In the genomic region with DNA sequence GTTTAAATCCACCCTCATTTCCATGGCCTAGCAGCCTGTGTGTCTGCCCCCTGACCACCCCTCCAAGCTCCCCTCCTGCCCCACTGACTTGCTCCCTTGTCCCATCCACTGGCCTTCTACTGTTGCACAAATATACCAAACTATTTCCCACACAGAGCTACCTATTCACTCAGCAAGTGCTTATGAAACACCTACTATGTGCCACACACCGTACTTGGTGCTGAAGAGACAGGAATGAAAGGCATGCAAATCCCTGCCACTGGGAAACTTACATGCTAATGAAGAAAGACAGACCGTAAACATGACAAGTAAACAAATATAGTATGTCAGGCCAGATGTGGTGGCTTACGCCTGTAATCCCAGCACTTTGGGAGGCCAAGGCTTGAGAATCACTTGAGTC, we compare ENCODE assay signal across 35 cellular contexts.
"Had no signal": no experiment of that assay in that cellular context is flagged by ENCODE, and none has a peak within 500 bp of the region (broad histone marks: within the 10 kb centered on the region; RNA-seq: fewer than 3 reads in every experiment).

No MANE protein-coding gene starts in this region.

- FAIRE-seq: astrocyte, bronchial epithelial cell had no signal

- ATAC-seq: activated naive CD4-positive, alpha-beta T cell treated with anti-CD3 and anti-CD28 coated beads, Interleukin-2, amount 50 U/mL, for 72 hours; activated naive CD8-positive, alpha-beta T cell treated with anti-CD3 and anti-CD28 coated beads, Interleukin-2, amount 50 U/mL, for 24 hours; activated T-cell treated with anti-CD3 and anti-CD28 coated beads, Interleukin-2, amount 50 U/mL, for 4 hours; activated T-cell treated with anti-CD3 and anti-CD28 coated beads, Interleukin-2, amount 50 U/mL, for 72 hours; activated T-helper 17 cell treated with anti-CD3 and anti-CD28 coated beads, Interleukin-2, amount 50 U/mL, for 72 hours; body of pancreas had no signal

- DNase-seq: activated effector memory CD4-positive, alpha-beta T cell treated with anti-CD3 and anti-CD28 coated beads, Interleukin-2, amount 50 U/mL, for 16 hours; activated effector memory CD4-positive, alpha-beta T cell treated with Interleukin-2 at 50 U/mL for 16 hours; activated gamma-delta T cell; activated gamma-delta T cell treated with Interleukin-2 at 50 U/mL for 16 hours; activated naive CD4-positive, alpha-beta T cell; activated naive CD4-positive, alpha-beta T cell treated with anti-CD3 and anti-CD28 coated beads for 36 hours; activated naive CD4-positive, alpha-beta T cell treated with anti-CD3 and anti-CD28 coated beads, Interleukin-2, amount 10 ng/mL, durations not matched to agents 7 days and 5 days; activated naive CD4-positive, alpha-beta T cell treated with anti-CD3 and anti-CD28 coated beads, Interleukin-2, amount 50 U/mL, for 16 hours; activated naive CD4-positive, alpha-beta T cell treated with Interleukin-2 at 50 U/mL for 16 hours; activated naive CD8-positive, alpha-beta T cell treated with anti-CD3 and anti-CD28 coated beads for 36 hours; activated naive CD8-positive, alpha-beta T cell treated with anti-CD3 and anti-CD28 coated beads, Interleukin-2, amount 10 ng/mL, durations not matched to agents 7 days and 5 days; activated naive CD8-positive, alpha-beta T cell treated with anti-CD3 and anti-CD28 coated beads, Interleukin-2, amount 50 U/mL, for 24 hours; activated T-cell treated with anti-CD3 and anti-CD28 coated beads for 4 hours; activated T-cell treated with anti-CD3 and anti-CD28 coated beads, Interleukin-2, amount 50 U/mL, for 1 hour; activated T-cell treated with anti-CD3 and anti-CD28 coated beads, Interleukin-2, amount 50 U/mL, for 24 hours; activated T-cell treated with anti-CD3 and anti-CD28 coated beads, Interleukin-2, amount 50 U/mL, for 4 hours; activated T-cell treated with anti-CD3 and anti-CD28 coated beads, Interleukin-2, amount 50 U/mL, for 48 hours; activated T-cell treated with anti-CD3 and anti-CD28 coated beads, Interleukin-2, amount 50 U/mL, for 72 hours; adrenal gland; amniotic stem cell; amygdala; anterior cingulate cortex; aorta; body of pancreas; brain microvascular endothelial cell; caudate nucleus; central memory CD4-positive, alpha-beta T cell; cerebellar nuclear complex had no signal

- H3K9me3 ChIP-seq: adrenal gland had no signal

- H3K36me3 ChIP-seq: adrenal gland, ascending aorta, brain microvascular endothelial cell, breast epithelium, cardiac muscle cell had no signal

- H3K27ac ChIP-seq: adrenal gland, ascending aorta, body of pancreas, brain microvascular endothelial cell, breast epithelium, cardiac muscle cell had no signal

- H3K4me1 ChIP-seq: adrenal gland, ascending aorta, body of pancreas, breast epithelium had no signal

- H3K27me3 ChIP-seq: adrenal gland, ascending aorta, body of pancreas, brain microvascular endothelial cell, breast epithelium, cardiac muscle cell had no signal

- H3K4me3 ChIP-seq: adrenal gland, ascending aorta, body of pancreas, breast epithelium, cardiac muscle cell had no signal
